Comparison of ENCODE assay signal across 17 cellular contexts in genomic region chr2:216799873-216800421, GRCh38. TPM values are rescaled to one million over a fixed set of nuclear protein-coding genes. Genes with fewer than 3 reads are reported as not detected.
DNase-seq lines count a peak whose midpoint lies in the region; ATAC-seq, FAIRE-seq and TF ChIP-seq lines count a peak whose summit lies in the region.
"Had no signal": no experiment of that assay in that cellular context is flagged by ENCODE, and none has a peak within 500 bp of the region (broad histone marks: within the 10 kb centered on the region; RNA-seq: fewer than 3 reads in every experiment).

No MANE protein-coding gene starts in this region.

- H3K36me3 ChIP-seq in pancreas, result no peaks in the 10 kb centered on the region
- H3K36me3 ChIP-seq: suprapubic skin had no signal

- H3K27me3 Mint-ChIP-seq in T-cell, result no peaks in the 10 kb centered on the region
- H3K27me3 Mint-ChIP-seq: activated naive CD8-positive, alpha-beta T cell had no signal

- H3K4me3 Mint-ChIP-seq in T-cell, result no peak overlapping the region
- H3K4me3 Mint-ChIP-seq: activated naive CD8-positive, alpha-beta T cell; effector memory CD8-positive, alpha-beta T cell had no signal

- WGBS in pancreas, 2 donors, result 87 to 89% methylated on average over 3 of the region's 3 CpGs

- no peaks in the 10 kb centered on the region for H3K36me3 Mint-ChIP-seq in T-cell
- H3K36me3 Mint-ChIP-seq: activated naive CD8-positive, alpha-beta T cell had no signal

- DNase-seq in AG09309 (ENCODE audit: low read depth) (peak; percentile 37), RPMI7951 (ENCODE audit: low read depth) (peak; percentile 35), foreskin fibroblast (peak; percentile 10 to 35), pancreas (no peak), T-cell (no peak), LoVo (ENCODE audit: low spot score) (no peak)
- DNase-seq in activated T-cell treated with anti-CD3 and anti-CD28 coated beads, Interleukin-2, amount 50 U/mL, for 1 hour, result no peak
- DNase-seq: activated CD4-positive, alpha-beta T cell treated with anti-CD3 and anti-CD28 coated beads, Interleukin-2, amount 50 U/mL, for 1 hour; effector memory CD8-positive, alpha-beta T cell; NCI-H1436; stimulated activated CD4-positive, alpha-beta T cell treated with anti-CD3 and anti-CD28 coated beads, Interleukin-4, amount 100 ng/mL, for 4 hours had no signal

- H3K9me3 ChIP-seq in pancreas, result no peaks in the 10 kb centered on the region
- H3K9me3 ChIP-seq: suprapubic skin had no signal

- peaks cover 0 to 6% (median 3%) of the 10 kb centered on the region in 3 donors for H3K4me1 Mint-ChIP-seq in T-cell

- TF ChIP-seq CTCF in AG09309 (IDR thresholded peaks at IDR 0.05; ENCODE audit: control insufficient read depth, insufficient read depth, low read depth, low read length, missing control alignments) (no peak), foreskin fibroblast (IDR thresholded peaks at IDR 0.05; ENCODE audit: low read depth, low read length) (no peak), pancreas (IDR thresholded peaks at IDR 0.05) (no peak)

- no peak for FAIRE-seq in pancreas (lab: Jason Lieb, UNC)

- no peaks in the 10 kb centered on the region for H3K27me3 ChIP-seq in pancreas
- H3K27me3 ChIP-seq: suprapubic skin had no signal

- no peaks in the 10 kb centered on the region for H3K4me1 ChIP-seq in pancreas

- ATAC-seq in pancreas (peak in 3 of 4 donors; percentile 46 to 53 (median 47)), HG02885 (IDR thresholded peaks at IDR 0.05; ENCODE audit: poor library complexity, unreplicated experiment) (no peak), T-cell (replicated peaks in 1 of 4) (no peak)
- ATAC-seq: effector memory CD8-positive, alpha-beta T cell had no signal

- POLR2A ChIA-PET in T-cell (lab: Charles Lee), result no interaction called here

- CTCF ChIA-PET in T-cell (lab: Charles Lee), result no interaction called here

- intact Hi-C loops in pancreas (cut with DNase I), result no loop called here

- H3K27ac Mint-ChIP-seq in T-cell, result no peak overlapping the region
- H3K27ac Mint-ChIP-seq: activated naive CD8-positive, alpha-beta T cell; effector memory CD8-positive, alpha-beta T cell had no signal

- H3K27ac ChIP-seq in pancreas, result no peak overlapping the region

- H3K4me3 ChIP-seq in AG09309 (ENCODE audit: control insufficient read depth, low read depth, low read length), result no peak overlapping the region
- H3K4me3 ChIP-seq in foreskin fibroblast (ENCODE audit: low read depth in 1 of 2, low read length in 2 of 2), result no peak overlapping the region
- H3K4me3 ChIP-seq in pancreas, result no peak overlapping the region
- H3K4me3 ChIP-seq: suprapubic skin had no signal

- H3K9me3 Mint-ChIP-seq in T-cell, result no peaks in the 10 kb centered on the region
- H3K9me3 Mint-ChIP-seq: effector memory CD8-positive, alpha-beta T cell had no signal

RNA-seq across cellular contexts. Expression of gene TNP1, which starts 59.9 kb away (rescaled TPM):
- not detected in 2 replicates for total RNA-seq in RPMI7951 (2014; rRNA removed; shearing (Covaris generic))
- total RNA-seq in pancreas (not detected), T-cell (not detected)
- polyA plus RNA-seq in pancreas, result not detected
- total RNA-seq: Daoy, HT-29, suprapubic skin had no signal
- polyA plus RNA-seq: neural cell had no signal

Comparison
In these comparisons a context has a peak if more than half of its experiments do, and no peak if none do; other contexts are left out.
1. DNase-seq: peak in AG09309 (single experiment), RPMI7951 (single experiment) and foreskin fibroblast (2 of 2); none in pancreas (0 of 6), T-cell (0 of 34), activated T-cell treated with anti-CD3 and anti-CD28 coated beads, Interleukin-2, amount 50 U/mL, for 1 hour (single experiment) and LoVo (single experiment).
2. ATAC-seq: peak in pancreas (3 of 4); none in HG02885 (single experiment) and T-cell (0 of 4).